Comparison of ENCODE assay signal across 8 cellular contexts in genomic region chr1:27044613-27045091, GRCh38. TPM values are rescaled to one million over a fixed set of nuclear protein-coding genes. Genes with fewer than 3 reads are reported as not detected.
DNase-seq lines count a peak whose midpoint lies in the region; ATAC-seq and TF ChIP-seq lines count a peak whose summit lies in the region.

No MANE protein-coding gene starts in this region.

- H3K36me3 Mint-ChIP-seq in central memory CD8-positive, alpha-beta T cell (ENCODE audit: insufficient read depth), result peaks cover 2% of the 10 kb centered on the region

- no peaks in the 10 kb centered on the region for H3K27me3 Mint-ChIP-seq in central memory CD8-positive, alpha-beta T cell

- DNase-seq in CMK (ENCODE audit: low read depth), result peak; percentile 56
- peak; percentile 55 for DNase-seq in HFF-Myc (ENCODE audit: extremely low read depth, low read depth)
- peak; percentile 74 for DNase-seq in NCI-H2227 treated with DMSO at 0.1 percent for 48 hours (lab: John Stamatoyannopoulos, UW)
- DNase-seq in activated CD4-positive, CD25-positive, alpha-beta regulatory T cell treated with anti-CD3 and anti-CD28 coated beads, Interleukin-2, amount 50 U/mL, for 72 hours, result peak; percentile 94
- peak; percentile 75 to 92 for DNase-seq in central memory CD8-positive, alpha-beta T cell (ENCODE audit: low spot score in 2 of 2)
- DNase-seq in left lobe of liver (ENCODE audit: low spot score), result peak; percentile 82
- DNase-seq in stimulated activated CD4-positive, alpha-beta T cell treated with anti-CD3 and anti-CD28 coated beads, Interleukin-4, amount 100 ng/mL, for 1 hour, result peak; percentile 92

- no peak overlapping the region for H3K4me3 ChIP-seq in HFF-Myc (replicated peaks; ENCODE audit: low read depth, low read length)

- H3K9me3 Mint-ChIP-seq in central memory CD8-positive, alpha-beta T cell, result no peaks in the 10 kb centered on the region

- no peak overlapping the region for H3K4me3 Mint-ChIP-seq in central memory CD8-positive, alpha-beta T cell

- H3K27ac Mint-ChIP-seq in central memory CD8-positive, alpha-beta T cell (ENCODE audit: low read depth), result no peak overlapping the region

- peak; percentile 97 for TF ChIP-seq CTCF in HFF-Myc (IDR thresholded peaks at IDR 0.05; ENCODE audit: low read depth, low read length, missing control alignments)

- peaks cover 23% of the 10 kb centered on the region for H3K4me1 Mint-ChIP-seq in central memory CD8-positive, alpha-beta T cell

- ATAC-seq in central memory CD8-positive, alpha-beta T cell (replicated peaks; ENCODE audit: extremely low read depth, poor library complexity, severe bottlenecking), result peak; percentile 85
- peak; percentile 96 for ATAC-seq in left lobe of liver
- ATAC-seq in HG03025 (IDR thresholded peaks at IDR 0.05; ENCODE audit: low FRiP score, unreplicated experiment), result no peak

RNA-seq across cellular contexts. Expression of gene TENT5B, which starts 32.0 kb away (rescaled TPM):
- total RNA-seq in left lobe of liver, result 0.13 TPM

RNA-seq across cellular contexts. Expression of gene TRNP1, which starts 51.2 kb away (rescaled TPM):
- 2.8 TPM for total RNA-seq in left lobe of liver
